Comparison of ENCODE assay signal across 17 cellular contexts in the genomic region with DNA sequence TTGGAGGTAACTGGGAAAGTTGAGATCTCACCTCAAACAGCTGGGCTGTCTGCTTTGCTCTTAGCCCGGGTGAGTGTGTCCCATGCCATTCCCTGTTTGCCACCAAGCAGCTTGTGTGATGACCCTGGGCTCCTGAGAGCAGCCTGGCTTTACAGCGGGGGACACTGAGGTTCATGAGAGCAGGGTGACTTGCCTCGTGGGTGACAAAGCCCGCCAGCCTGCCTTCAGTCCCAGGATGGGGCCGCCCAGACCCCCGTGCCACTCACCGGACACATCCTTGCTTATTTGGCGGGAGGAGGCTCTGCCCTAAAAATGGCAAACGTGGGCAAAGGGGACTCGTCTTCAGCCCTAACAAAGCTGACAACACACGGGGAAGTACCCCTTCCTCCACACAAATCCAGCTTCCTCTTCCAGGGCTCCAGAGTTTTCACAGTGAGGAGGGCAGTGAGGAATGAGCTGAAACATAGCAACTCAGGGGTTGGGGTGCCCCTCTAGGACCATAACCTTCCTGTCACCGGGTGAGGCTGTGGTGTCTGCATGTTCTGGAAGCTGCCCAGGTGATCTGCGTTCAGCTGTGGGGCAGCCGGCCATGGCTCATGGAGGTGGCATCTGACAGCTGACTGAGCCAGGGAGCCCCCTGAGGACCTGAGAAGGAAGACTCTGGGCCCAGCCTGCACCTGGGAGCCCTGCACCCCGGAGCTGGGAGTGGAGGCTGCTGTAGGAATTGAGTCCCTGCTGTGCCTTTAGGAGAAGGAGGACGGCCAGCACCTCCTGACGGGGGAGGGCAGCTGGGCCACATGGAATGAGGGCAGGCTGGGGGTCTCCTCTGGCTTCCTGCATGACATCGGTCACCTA. TPM values are rescaled to one million over a fixed set of nuclear protein-coding genes. Genes with fewer than 3 reads are reported as not detected.
"Had no signal": no experiment of that assay in that cellular context is flagged by ENCODE, and none has a peak within 500 bp of the region (broad histone marks: within the 10 kb centered on the region; RNA-seq: fewer than 3 reads in every experiment).

No MANE protein-coding gene starts in this region.

- H3K27me3 Mint-ChIP-seq: activated naive CD8-positive, alpha-beta T cell treated with anti-CD3 and anti-CD28 coated beads, Interleukin-2, amount 50 U/mL, for 24 hours had no signal

- H3K4me3 ChIP-seq: dorsolateral prefrontal cortex, skin epidermis had no signal

- H3K27ac ChIP-seq: dorsolateral prefrontal cortex, skin epidermis had no signal

- ATAC-seq: activated naive CD8-positive, alpha-beta T cell treated with anti-CD3 and anti-CD28 coated beads, Interleukin-2, amount 50 U/mL, for 24 hours; left lobe of liver; natural killer cell had no signal

- H3K27me3 ChIP-seq: dorsolateral prefrontal cortex had no signal

- H3K4me3 Mint-ChIP-seq: activated naive CD4-positive, alpha-beta T cell treated with anti-CD3 and anti-CD28 coated beads for 36 hours; activated naive CD8-positive, alpha-beta T cell treated with anti-CD3 and anti-CD28 coated beads, Interleukin-2, amount 50 U/mL, for 24 hours; activated T-helper 1 cell treated with anti-CD3 and anti-CD28 coated beads, Interleukin-12 subunit alpha, Interleukin-12 subunit beta, Interleukin-2, Interleukin-4 antibody, amounts not matched to agents 30 ng/mL and 10 ng/mL and 1 ng/mL, durations not matched to agents 14 hours and 24 hours and 36 hours; natural killer cell had no signal

- H3K36me3 Mint-ChIP-seq: natural killer cell had no signal

- H3K27ac Mint-ChIP-seq: activated naive CD4-positive, alpha-beta T cell treated with anti-CD3 and anti-CD28 coated beads for 36 hours; activated naive CD8-positive, alpha-beta T cell treated with anti-CD3 and anti-CD28 coated beads, Interleukin-2, amount 50 U/mL, for 24 hours; activated T-helper 1 cell treated with anti-CD3 and anti-CD28 coated beads, Interleukin-12 subunit alpha, Interleukin-12 subunit beta, Interleukin-2, Interleukin-4 antibody, amounts not matched to agents 30 ng/mL and 10 ng/mL and 1 ng/mL, durations not matched to agents 14 hours and 24 hours and 36 hours; natural killer cell had no signal

- H3K9me3 Mint-ChIP-seq: activated naive CD8-positive, alpha-beta T cell treated with anti-CD3 and anti-CD28 coated beads, Interleukin-2, amount 50 U/mL, for 24 hours; natural killer cell had no signal

- DNase-seq: activated CD4-positive, alpha-beta T cell treated with anti-CD3 and anti-CD28 coated beads, Interleukin-2, amount 50 U/mL, for 1 hour; activated naive CD4-positive, alpha-beta T cell treated with anti-CD3 and anti-CD28 coated beads for 36 hours; activated naive CD8-positive, alpha-beta T cell treated with anti-CD3 and anti-CD28 coated beads, Interleukin-2, amount 50 U/mL, for 24 hours; islet precursor cell; natural killer cell; stimulated activated CD4-positive, alpha-beta T cell treated with anti-CD3 and anti-CD28 coated beads, Interleukin-4, amount 100 ng/mL, for 24 hours; stimulated activated naive CD4-positive, alpha-beta T cell; substantia nigra; SW 1271; trophoblast cell had no signal

RNA-seq across cellular contexts. Expression of gene RIBC2, which starts 16.7 kb away (rescaled TPM):
- total RNA-seq: left lobe of liver had no signal

RNA-seq across cellular contexts. Expression of gene SMC1B, which starts 16.7 kb away (rescaled TPM):
- total RNA-seq: aorta, cerebellum, left lobe of liver, mucosa of gallbladder had no signal
- polyA plus RNA-seq: aorta had no signal
